In the genomic region with DNA sequence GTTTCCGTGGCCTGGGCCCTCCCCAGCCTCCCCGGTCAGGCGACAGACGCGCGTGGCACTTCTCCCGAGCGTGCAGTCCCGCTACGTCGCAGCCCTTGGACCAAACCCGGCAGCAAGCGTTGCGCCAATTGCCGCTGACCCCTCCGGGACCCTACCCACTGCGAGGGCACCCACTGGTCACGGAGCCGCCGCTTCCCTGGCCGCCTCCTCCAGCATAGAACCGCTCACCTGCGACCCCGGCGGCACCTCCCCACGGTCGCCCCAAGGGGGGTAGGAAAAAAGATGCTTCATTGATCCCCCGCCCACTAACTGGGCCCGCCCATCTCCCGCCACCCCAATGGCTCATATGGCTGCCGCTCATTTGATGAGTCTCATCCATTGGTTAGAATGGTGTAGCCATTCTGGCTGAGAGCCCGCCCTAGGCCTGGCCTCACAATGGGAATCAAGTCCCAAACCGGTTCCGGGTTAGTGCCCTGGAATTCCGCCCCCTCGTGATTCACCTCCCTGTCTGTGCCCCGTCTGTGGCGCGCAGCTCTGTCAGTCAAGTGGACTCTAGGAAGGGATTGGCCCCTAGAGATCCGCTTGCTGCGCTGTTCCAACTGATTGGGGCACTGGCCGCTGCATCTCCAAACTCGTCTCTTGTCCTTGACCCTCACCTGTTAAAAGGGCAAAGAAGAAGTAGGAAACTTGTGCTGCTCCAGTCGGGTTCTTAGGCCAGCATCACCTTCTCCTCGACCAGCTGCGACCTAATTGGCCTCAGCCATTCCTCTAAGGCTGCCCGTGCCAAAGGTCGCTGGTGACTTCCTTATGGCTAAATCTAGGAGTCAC, we compare ENCODE assay signal across 1 cellular context.
TF ChIP-seq lines count a peak whose summit lies in the region.

A gene (minus strand): TSS at position 274 of the 828 bp plus-strand sequence. CDS start 11,323 bp downstream, outside the sequence.

TF ChIP-seq in HepG2, 621 proteins besides CTCF, POLR2A, EP300 and RAD21 (continued from another document and continues in another):
- TF ChIP-seq, protein P1, sequence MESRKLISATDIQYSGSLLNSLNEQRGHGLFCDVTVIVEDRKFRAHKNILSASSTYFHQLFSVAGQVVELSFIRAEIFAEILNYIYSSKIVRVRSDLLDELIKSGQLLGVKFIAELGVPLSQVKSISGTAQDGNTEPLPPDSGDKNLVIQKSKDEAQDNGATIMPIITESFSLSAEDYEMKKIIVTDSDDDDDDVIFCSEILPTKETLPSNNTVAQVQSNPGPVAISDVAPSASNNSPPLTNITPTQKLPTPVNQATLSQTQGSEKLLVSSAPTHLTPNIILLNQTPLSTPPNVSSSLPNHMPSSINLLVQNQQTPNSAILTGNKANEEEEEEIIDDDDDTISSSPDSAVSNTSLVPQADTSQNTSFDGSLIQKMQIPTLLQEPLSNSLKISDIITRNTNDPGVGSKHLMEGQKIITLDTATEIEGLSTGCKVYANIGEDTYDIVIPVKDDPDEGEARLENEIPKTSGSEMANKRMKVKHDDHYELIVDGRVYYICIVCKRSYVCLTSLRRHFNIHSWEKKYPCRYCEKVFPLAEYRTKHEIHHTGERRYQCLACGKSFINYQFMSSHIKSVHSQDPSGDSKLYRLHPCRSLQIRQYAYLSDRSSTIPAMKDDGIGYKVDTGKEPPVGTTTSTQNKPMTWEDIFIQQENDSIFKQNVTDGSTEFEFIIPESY (CRISPR knock-in tag; IDR thresholded peaks at IDR 0.05): 0 out of 2 replicates have a peak, but pooled peaks have one; percentile 18
- TF ChIP-seq SOX13 (IDR thresholded peaks at IDR 0.05): no peak
- peak in 1 of 2 experiments; percentile 24; a peak in 1 of 4 replicates for TF ChIP-seq SOX13 (CRISPR knock-in tag; conservative IDR thresholded peaks at IDR 0.05 in 1 of 2, IDR thresholded peaks at IDR 0.05 in 1 of 2)
- TF ChIP-seq ZNF30 (CRISPR knock-in tag; IDR thresholded peaks at IDR 0.05): no peak
- no peak for TF ChIP-seq ZNF724P (CRISPR knock-in tag; IDR thresholded peaks at IDR 0.05; ENCODE audit: borderline replicate concordance)
- TF ChIP-seq ZIK1 (CRISPR knock-in tag; IDR thresholded peaks at IDR 0.05; ENCODE audit: borderline replicate concordance, low read depth): 0 out of 2 replicates have a peak, but pooled peaks have one; percentile 63
- peak; percentile 6; the same call in 1 of the 2 replicates for TF ChIP-seq FOXA3 (CRISPR knock-in tag; IDR thresholded peaks at IDR 0.05)
- peak; percentile 85 for TF ChIP-seq GABPA (IDR thresholded peaks at IDR 0.05; ENCODE audit: low read depth, low read length)
- TF ChIP-seq GABPA (CRISPR knock-in tag; IDR thresholded peaks at IDR 0.05; ENCODE audit: low read depth): peak; percentile 95
- no peak for TF ChIP-seq ZNF430 (CRISPR knock-in tag; IDR thresholded peaks at IDR 0.05)
- TF ChIP-seq, protein P2, sequence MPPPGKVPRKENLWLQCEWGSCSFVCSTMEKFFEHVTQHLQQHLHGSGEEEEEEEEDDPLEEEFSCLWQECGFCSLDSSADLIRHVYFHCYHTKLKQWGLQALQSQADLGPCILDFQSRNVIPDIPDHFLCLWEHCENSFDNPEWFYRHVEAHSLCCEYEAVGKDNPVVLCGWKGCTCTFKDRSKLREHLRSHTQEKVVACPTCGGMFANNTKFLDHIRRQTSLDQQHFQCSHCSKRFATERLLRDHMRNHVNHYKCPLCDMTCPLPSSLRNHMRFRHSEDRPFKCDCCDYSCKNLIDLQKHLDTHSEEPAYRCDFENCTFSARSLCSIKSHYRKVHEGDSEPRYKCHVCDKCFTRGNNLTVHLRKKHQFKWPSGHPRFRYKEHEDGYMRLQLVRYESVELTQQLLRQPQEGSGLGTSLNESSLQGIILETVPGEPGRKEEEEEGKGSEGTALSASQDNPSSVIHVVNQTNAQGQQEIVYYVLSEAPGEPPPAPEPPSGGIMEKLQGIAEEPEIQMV (CRISPR knock-in tag; IDR thresholded peaks at IDR 0.05; ENCODE audit: low read depth): no peak
- TF ChIP-seq ZMYM3 (CRISPR knock-in tag; IDR thresholded peaks at IDR 0.05): no peak
- peak; percentile 59; the same call in 1 of the 2 replicates for TF ChIP-seq HES4 (CRISPR knock-in tag; IDR thresholded peaks at IDR 0.05; ENCODE audit: borderline replicate concordance)
- TF ChIP-seq ZBTB20 (CRISPR knock-in tag; IDR thresholded peaks at IDR 0.05; ENCODE audit: borderline replicate concordance, low read depth): no peak
- TF ChIP-seq NCOA2 (CRISPR knock-in tag; IDR thresholded peaks at IDR 0.05): peak; percentile 15; the same call in 1 of the 2 replicates
- 0 out of 2 replicates have a peak, but pooled peaks have one; percentile 52 for TF ChIP-seq ZNF510 (CRISPR knock-in tag; IDR thresholded peaks at IDR 0.05; ENCODE audit: low read depth)
- TF ChIP-seq, protein P3, sequence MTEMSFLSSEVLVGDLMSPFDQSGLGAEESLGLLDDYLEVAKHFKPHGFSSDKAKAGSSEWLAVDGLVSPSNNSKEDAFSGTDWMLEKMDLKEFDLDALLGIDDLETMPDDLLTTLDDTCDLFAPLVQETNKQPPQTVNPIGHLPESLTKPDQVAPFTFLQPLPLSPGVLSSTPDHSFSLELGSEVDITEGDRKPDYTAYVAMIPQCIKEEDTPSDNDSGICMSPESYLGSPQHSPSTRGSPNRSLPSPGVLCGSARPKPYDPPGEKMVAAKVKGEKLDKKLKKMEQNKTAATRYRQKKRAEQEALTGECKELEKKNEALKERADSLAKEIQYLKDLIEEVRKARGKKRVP (CRISPR knock-in tag; IDR thresholded peaks at IDR 0.05): 0 out of 4 replicates have a peak, but pooled peaks of 1 of the 2 experiments have one; percentile 38
- peak; percentile 70; the same call in 1 of the 2 replicates for TF ChIP-seq IRF2 (CRISPR knock-in tag; IDR thresholded peaks at IDR 0.05)
- peak; percentile 82 for TF ChIP-seq ATF1 (CRISPR knock-in tag; IDR thresholded peaks at IDR 0.05)
- TF ChIP-seq ZNF792 (CRISPR knock-in tag; IDR thresholded peaks at IDR 0.05): 0 out of 2 replicates have a peak, but pooled peaks have one; percentile 24
- no peak for TF ChIP-seq PAWR (CRISPR knock-in tag; IDR thresholded peaks at IDR 0.05; ENCODE audit: borderline replicate concordance)
- TF ChIP-seq SPEN (CRISPR knock-in tag; IDR thresholded peaks at IDR 0.05; ENCODE audit: low read depth): peak; percentile 49; the same call in 1 of the 2 replicates
- peak; percentile 87 for TF ChIP-seq ASH2L (IDR thresholded peaks at IDR 0.05; ENCODE audit: insufficient read length, low read depth, low read length)
- peak; percentile 72; the same call in 1 of the 2 replicates for TF ChIP-seq KDM5B (CRISPR knock-in tag; IDR thresholded peaks at IDR 0.05; ENCODE audit: borderline replicate concordance)
- TF ChIP-seq, protein P4, sequence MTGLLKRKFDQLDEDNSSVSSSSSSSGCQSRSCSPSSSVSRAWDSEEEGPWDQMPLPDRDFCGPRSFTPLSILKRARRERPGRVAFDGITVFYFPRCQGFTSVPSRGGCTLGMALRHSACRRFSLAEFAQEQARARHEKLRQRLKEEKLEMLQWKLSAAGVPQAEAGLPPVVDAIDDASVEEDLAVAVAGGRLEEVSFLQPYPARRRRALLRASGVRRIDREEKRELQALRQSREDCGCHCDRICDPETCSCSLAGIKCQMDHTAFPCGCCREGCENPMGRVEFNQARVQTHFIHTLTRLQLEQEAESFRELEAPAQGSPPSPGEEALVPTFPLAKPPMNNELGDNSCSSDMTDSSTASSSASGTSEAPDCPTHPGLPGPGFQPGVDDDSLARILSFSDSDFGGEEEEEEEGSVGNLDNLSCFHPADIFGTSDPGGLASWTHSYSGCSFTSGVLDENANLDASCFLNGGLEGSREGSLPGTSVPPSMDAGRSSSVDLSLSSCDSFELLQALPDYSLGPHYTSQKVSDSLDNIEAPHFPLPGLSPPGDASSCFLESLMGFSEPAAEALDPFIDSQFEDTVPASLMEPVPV (CRISPR knock-in tag; IDR thresholded peaks at IDR 0.05): no peak
- peak; percentile 21; the same call in 1 of the 2 replicates for TF ChIP-seq BORCS8-MEF2B (CRISPR knock-in tag; IDR thresholded peaks at IDR 0.05)
- peak; percentile 81 for TF ChIP-seq POLR2G (IDR thresholded peaks at IDR 0.05; ENCODE audit: low read depth, low read length)
- peak; percentile 50; the same call in 1 of the 2 replicates for TF ChIP-seq ZNF274 (CRISPR knock-in tag; IDR thresholded peaks at IDR 0.05)
- 0 out of 2 replicates have a peak, but pooled peaks have one; percentile 39 for TF ChIP-seq ZNF678 (CRISPR knock-in tag; IDR thresholded peaks at IDR 0.05)
- TF ChIP-seq ZNF703 (CRISPR knock-in tag; IDR thresholded peaks at IDR 0.05; ENCODE audit: borderline replicate concordance): no peak
- TF ChIP-seq NFKB2 (CRISPR knock-in tag; IDR thresholded peaks at IDR 0.05; ENCODE audit: borderline replicate concordance): 0 out of 2 replicates have a peak, but pooled peaks have one; percentile 34
- TF ChIP-seq, protein P5, sequence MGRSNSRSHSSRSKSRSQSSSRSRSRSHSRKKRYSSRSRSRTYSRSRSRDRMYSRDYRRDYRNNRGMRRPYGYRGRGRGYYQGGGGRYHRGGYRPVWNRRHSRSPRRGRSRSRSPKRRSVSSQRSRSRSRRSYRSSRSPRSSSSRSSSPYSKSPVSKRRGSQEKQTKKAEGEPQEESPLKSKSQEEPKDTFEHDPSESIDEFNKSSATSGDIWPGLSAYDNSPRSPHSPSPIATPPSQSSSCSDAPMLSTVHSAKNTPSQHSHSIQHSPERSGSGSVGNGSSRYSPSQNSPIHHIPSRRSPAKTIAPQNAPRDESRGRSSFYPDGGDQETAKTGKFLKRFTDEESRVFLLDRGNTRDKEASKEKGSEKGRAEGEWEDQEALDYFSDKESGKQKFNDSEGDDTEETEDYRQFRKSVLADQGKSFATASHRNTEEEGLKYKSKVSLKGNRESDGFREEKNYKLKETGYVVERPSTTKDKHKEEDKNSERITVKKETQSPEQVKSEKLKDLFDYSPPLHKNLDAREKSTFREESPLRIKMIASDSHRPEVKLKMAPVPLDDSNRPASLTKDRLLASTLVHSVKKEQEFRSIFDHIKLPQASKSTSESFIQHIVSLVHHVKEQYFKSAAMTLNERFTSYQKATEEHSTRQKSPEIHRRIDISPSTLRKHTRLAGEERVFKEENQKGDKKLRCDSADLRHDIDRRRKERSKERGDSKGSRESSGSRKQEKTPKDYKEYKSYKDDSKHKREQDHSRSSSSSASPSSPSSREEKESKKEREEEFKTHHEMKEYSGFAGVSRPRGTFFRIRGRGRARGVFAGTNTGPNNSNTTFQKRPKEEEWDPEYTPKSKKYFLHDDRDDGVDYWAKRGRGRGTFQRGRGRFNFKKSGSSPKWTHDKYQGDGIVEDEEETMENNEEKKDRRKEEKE (IDR thresholded peaks at IDR 0.05): no peak
- no peak for TF ChIP-seq MBNL3 (CRISPR knock-in tag; conservative IDR thresholded peaks at IDR 0.05)
- peak; percentile 71; the same call in 1 of the 2 replicates for TF ChIP-seq DMAP1 (CRISPR knock-in tag; IDR thresholded peaks at IDR 0.05)
- TF ChIP-seq, protein P6, sequence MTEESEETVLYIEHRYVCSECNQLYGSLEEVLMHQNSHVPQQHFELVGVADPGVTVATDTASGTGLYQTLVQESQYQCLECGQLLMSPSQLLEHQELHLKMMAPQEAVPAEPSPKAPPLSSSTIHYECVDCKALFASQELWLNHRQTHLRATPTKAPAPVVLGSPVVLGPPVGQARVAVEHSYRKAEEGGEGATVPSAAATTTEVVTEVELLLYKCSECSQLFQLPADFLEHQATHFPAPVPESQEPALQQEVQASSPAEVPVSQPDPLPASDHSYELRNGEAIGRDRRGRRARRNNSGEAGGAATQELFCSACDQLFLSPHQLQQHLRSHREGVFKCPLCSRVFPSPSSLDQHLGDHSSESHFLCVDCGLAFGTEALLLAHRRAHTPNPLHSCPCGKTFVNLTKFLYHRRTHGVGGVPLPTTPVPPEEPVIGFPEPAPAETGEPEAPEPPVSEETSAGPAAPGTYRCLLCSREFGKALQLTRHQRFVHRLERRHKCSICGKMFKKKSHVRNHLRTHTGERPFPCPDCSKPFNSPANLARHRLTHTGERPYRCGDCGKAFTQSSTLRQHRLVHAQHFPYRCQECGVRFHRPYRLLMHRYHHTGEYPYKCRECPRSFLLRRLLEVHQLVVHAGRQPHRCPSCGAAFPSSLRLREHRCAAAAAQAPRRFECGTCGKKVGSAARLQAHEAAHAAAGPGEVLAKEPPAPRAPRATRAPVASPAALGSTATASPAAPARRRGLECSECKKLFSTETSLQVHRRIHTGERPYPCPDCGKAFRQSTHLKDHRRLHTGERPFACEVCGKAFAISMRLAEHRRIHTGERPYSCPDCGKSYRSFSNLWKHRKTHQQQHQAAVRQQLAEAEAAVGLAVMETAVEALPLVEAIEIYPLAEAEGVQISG (CRISPR knock-in tag; IDR thresholded peaks at IDR 0.05): peak; percentile 24
- TF ChIP-seq TEAD3 (CRISPR knock-in tag; optimal IDR thresholded peaks at IDR 0.05; ENCODE audit: borderline replicate concordance): peak; percentile 97
- no peak for TF ChIP-seq SATB2 (CRISPR knock-in tag; IDR thresholded peaks at IDR 0.05)
- TF ChIP-seq, protein P7, sequence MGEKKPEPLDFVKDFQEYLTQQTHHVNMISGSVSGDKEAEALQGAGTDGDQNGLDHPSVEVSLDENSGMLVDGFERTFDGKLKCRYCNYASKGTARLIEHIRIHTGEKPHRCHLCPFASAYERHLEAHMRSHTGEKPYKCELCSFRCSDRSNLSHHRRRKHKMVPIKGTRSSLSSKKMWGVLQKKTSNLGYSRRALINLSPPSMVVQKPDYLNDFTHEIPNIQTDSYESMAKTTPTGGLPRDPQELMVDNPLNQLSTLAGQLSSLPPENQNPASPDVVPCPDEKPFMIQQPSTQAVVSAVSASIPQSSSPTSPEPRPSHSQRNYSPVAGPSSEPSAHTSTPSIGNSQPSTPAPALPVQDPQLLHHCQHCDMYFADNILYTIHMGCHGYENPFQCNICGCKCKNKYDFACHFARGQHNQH (CRISPR knock-in tag; IDR thresholded peaks at IDR 0.05): no peak
- TF ChIP-seq NR2F6 (IDR thresholded peaks at IDR 0.05): peak; percentile 88
- TF ChIP-seq NR2F6 (CRISPR knock-in tag; IDR thresholded peaks at IDR 0.05): peak; percentile 89
- TF ChIP-seq CAMTA2 (CRISPR knock-in tag; IDR thresholded peaks at IDR 0.05; ENCODE audit: borderline replicate concordance): no peak
- no peak for TF ChIP-seq PLRG1 (conservative IDR thresholded peaks at IDR 0.05)
- 0 out of 2 replicates have a peak, but pooled peaks have one; percentile 51 for TF ChIP-seq AKAP8 (CRISPR knock-in tag; IDR thresholded peaks at IDR 0.05)
